ENCODE assay signal across 26 cellular contexts in the genomic region with DNA sequence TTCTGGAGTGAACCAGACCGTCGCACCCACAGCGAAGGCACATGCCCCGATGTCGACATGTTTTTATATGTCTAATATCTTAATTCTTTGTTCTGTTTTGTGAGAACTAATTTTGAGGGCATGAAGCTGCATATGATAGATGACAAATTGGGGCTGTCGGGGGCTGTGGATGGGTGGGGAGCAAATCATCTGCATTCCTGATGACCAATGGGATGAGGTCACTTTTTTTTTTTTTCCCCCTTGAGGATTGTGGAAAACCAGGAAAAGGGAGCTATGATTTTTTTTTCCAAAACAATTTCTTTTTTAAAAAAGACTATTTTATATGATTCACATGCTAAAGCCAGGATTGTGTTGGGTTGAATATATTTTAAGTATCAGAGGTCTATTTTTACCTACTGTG. TPM values are rescaled to one million over a fixed set of nuclear protein-coding genes. Genes with fewer than 3 reads are reported as not detected.
A peak's percentile ranks its signal among the peaks of the same experiment; 100 is the strongest.
DNase-seq lines count a peak whose midpoint lies in the region; ATAC-seq, FAIRE-seq and TF ChIP-seq lines count a peak whose summit lies in the region.
"Had no signal": no experiment of that assay in that cellular context is flagged by ENCODE, and none has a peak within 500 bp of the region (broad histone marks: within the 10 kb centered on the region; RNA-seq: fewer than 3 reads in every experiment).

No MANE protein-coding gene starts in this region.

- no peaks in the 10 kb centered on the region for H3K9me2 ChIP-seq in GM23248 (ENCODE audit: insufficient read depth)

- H4K20me1 ChIP-seq in GM23248 (ENCODE audit: insufficient read depth) = no peaks in the 10 kb centered on the region
- H4K20me1 ChIP-seq in astrocyte (ENCODE audit: insufficient read depth, low read length) = no peaks in the 10 kb centered on the region
- no peaks in the 10 kb centered on the region for H4K20me1 ChIP-seq in osteoblast (ENCODE audit: insufficient read depth, low read length)
- H4K20me1 ChIP-seq: BLaER1 had no signal

- peaks cover 26% of the 10 kb centered on the region; the same call in 1 of the 2 replicates for H3F3A ChIP-seq in GM23248 (ENCODE audit: insufficient read depth)

- H3K4me2 ChIP-seq in GM23248 (ENCODE audit: unreplicated experiment) (no peak overlapping the region), astrocyte (ENCODE audit: low read length) (no peak overlapping the region), osteoblast (ENCODE audit: insufficient read depth, low read length) (peak overlapping the region; percentile 10)

- H2AFZ ChIP-seq in GM23248 (no peak overlapping the region), astrocyte (ENCODE audit: low read depth, low read length) (no peak overlapping the region), osteoblast (ENCODE audit: low read length) (no peak overlapping the region)

- TF ChIP-seq CTCF in astrocyte (IDR thresholded peaks at IDR 0.05; ENCODE audit: insufficient read depth, low read depth, low read length) = no peak
- no peak for TF ChIP-seq CTCF in osteoblast (IDR thresholded peaks at IDR 0.05; ENCODE audit: extremely low read depth, low read depth, low read length)

- ATAC-seq in left lobe of liver (no peak), GM21390 (IDR thresholded peaks at IDR 0.05; ENCODE audit: unreplicated experiment) (no peak)

- no peak overlapping the region for H3K27ac ChIP-seq in GM23248
- no peak overlapping the region for H3K27ac ChIP-seq in astrocyte (ENCODE audit: low read depth, low read length)
- peak overlapping the region; percentile 67 for H3K27ac ChIP-seq in osteoblast (ENCODE audit: low read depth, low read length)
- H3K27ac ChIP-seq: SJSA1 had no signal

- H3K27me3 ChIP-seq in GM23248 (replicated peaks; ENCODE audit: insufficient read depth) (no peaks in the 10 kb centered on the region), astrocyte (ENCODE audit: insufficient read depth, low read length) (no peaks in the 10 kb centered on the region), osteoblast (ENCODE audit: insufficient read depth, low read length) (no peaks in the 10 kb centered on the region)
- H3K27me3 ChIP-seq: BLaER1, SJSA1 had no signal

- no peaks in the 10 kb centered on the region for H3K9me3 Mint-ChIP-seq in astrocyte (ENCODE audit: unreplicated experiment)
- H3K9me3 Mint-ChIP-seq: CD4-positive, alpha-beta T cell had no signal

- WGBS in GM23248 (ENCODE audit: low coverage in 1 of 2, low lambda C conversion rate in 2 of 2, missing lambda C conversion rate in 2 of 2), 2 experiments = 81 to 82% methylated on average over 6 of the region's 6 CpGs

- peaks cover 29% of the 10 kb centered on the region for H3K4me1 ChIP-seq in GM23248 (ENCODE audit: insufficient read depth)
- peaks cover 18% of the 10 kb centered on the region for H3K4me1 ChIP-seq in astrocyte (ENCODE audit: insufficient read depth, low read length)
- peaks cover 52% of the 10 kb centered on the region for H3K4me1 ChIP-seq in osteoblast (ENCODE audit: insufficient read depth, low read length)

- no peak for FAIRE-seq in astrocyte (lab: Jason Lieb, UNC)
- FAIRE-seq: G401.6, GM18507 had no signal

- H3K36me3 Mint-ChIP-seq in astrocyte (ENCODE audit: low read depth, unreplicated experiment) = peaks cover 13% of the 10 kb centered on the region

- no peak overlapping the region for H3K27ac Mint-ChIP-seq in astrocyte (ENCODE audit: unreplicated experiment)
- H3K27ac Mint-ChIP-seq: CD4-positive, alpha-beta T cell had no signal

- in situ Hi-C loops in GM23248 (cut with MboI) = no loop called here

- H3K9me3 ChIP-seq in GM23248 (ENCODE audit: low read depth) = no peaks in the 10 kb centered on the region
- no peaks in the 10 kb centered on the region for H3K9me3 ChIP-seq in astrocyte (ENCODE audit: insufficient read depth, low read depth, low read length)
- no peaks in the 10 kb centered on the region for H3K9me3 ChIP-seq in osteoblast (ENCODE audit: low read depth, low read length)
- H3K9me3 ChIP-seq: SJSA1 had no signal

- H3K27me3 Mint-ChIP-seq in astrocyte (ENCODE audit: low read depth, unreplicated experiment) = no peaks in the 10 kb centered on the region
- H3K27me3 Mint-ChIP-seq: CD4-positive, alpha-beta T cell had no signal

- H3K4me3 Mint-ChIP-seq in astrocyte (ENCODE audit: unreplicated experiment) = no peak overlapping the region
- H3K4me3 Mint-ChIP-seq: CD4-positive, alpha-beta T cell had no signal

- no peaks in the 10 kb centered on the region for H3K79me2 ChIP-seq in GM23248 (ENCODE audit: insufficient read depth)
- H3K79me2 ChIP-seq in astrocyte (ENCODE audit: insufficient read depth, low read length) = no peaks in the 10 kb centered on the region
- no peaks in the 10 kb centered on the region for H3K79me2 ChIP-seq in osteoblast (ENCODE audit: insufficient read depth, low read length)

- H3K4me3 ChIP-seq in GM23248 (no peak overlapping the region), astrocyte (ENCODE audit: insufficient read depth, low read depth, low read length) (no peak overlapping the region), osteoblast (ENCODE audit: insufficient read depth, low read length) (no peak overlapping the region)
- H3K4me3 ChIP-seq: BLaER1, SJSA1 had no signal

- DNase-seq in EH (ENCODE audit: low read depth) (peak; percentile 21), GM23248 (peak; percentile 27), astrocyte (ENCODE audit: low read depth) (peak; percentile 14), osteoblast (ENCODE audit: insufficient read length, low spot score, missing footprints) (peak; percentile 63), mesenteric fat pad (ENCODE audit: low spot score) (no peak), left lobe of liver (ENCODE audit: low spot score) (no peak)
- DNase-seq: CD4-positive, alpha-beta T cell; COR-L47; DMS 273 treated with DMSO at 0.1 percent for 48 hours; DMS79 treated with DMSO at 0.1 percent for 48 hours; Kasumi-1; MM.1S; NCI-H1048; NCI-H1436; NCI-H187 treated with DMSO at 0.1 percent for 48 hours; NCI-H2227 treated with DMSO at 0.1 percent for 48 hours; NCI-H510A treated with DMSO at 0.1 percent for 48 hours; NCI-H748 treated with DMSO at 0.1 percent for 48 hours; T-helper 1 cell had no signal

- peaks cover 2% of the 10 kb centered on the region for H3K4me1 Mint-ChIP-seq in astrocyte (ENCODE audit: low read depth, unreplicated experiment)

- peaks cover 13% of the 10 kb centered on the region; the same call in 1 of the 2 replicates for H3K36me3 ChIP-seq in GM23248 (ENCODE audit: low read depth)
- H3K36me3 ChIP-seq in astrocyte (ENCODE audit: insufficient read depth, low read length) = peaks cover 9% of the 10 kb centered on the region
- H3K36me3 ChIP-seq in osteoblast (ENCODE audit: insufficient read depth, low read length) = peaks cover 13% of the 10 kb centered on the region

- H3K9ac ChIP-seq in GM23248 (no peak overlapping the region), astrocyte (ENCODE audit: low read length) (no peak overlapping the region)
- H3K9ac ChIP-seq: BLaER1 had no signal

RNA-seq across cellular contexts. Expression of a gene that starts 49.2 kb away (rescaled TPM):
- not detected in 2 replicates for total RNA-seq in GM23248 (2014; rRNA removed; shearing (Covaris generic))
- not detected in 2 replicates for polyA plus RNA-seq in GM23248 (2016; fragmentation: Nextera tagmentation; extraction: Ambion mirVana)
- not detected in 2 replicates for total RNA-seq in astrocyte
- total RNA-seq in osteoblast = not detected in 2 replicates
- total RNA-seq in mesenteric fat pad = not detected
- total RNA-seq in left lobe of liver = not detected
- total RNA-seq: A673; CD4-positive, alpha-beta T cell; H4; SJSA1 had no signal

Comparison
In these comparisons a context has a peak if more than half of its experiments do, and no peak if none do; other contexts are left out.
1. DNase-seq: peak in EH (single experiment), GM23248 (single experiment), astrocyte (single experiment) and osteoblast (single experiment); none in mesenteric fat pad (single experiment) and left lobe of liver (single experiment).